In the genomic region with DNA sequence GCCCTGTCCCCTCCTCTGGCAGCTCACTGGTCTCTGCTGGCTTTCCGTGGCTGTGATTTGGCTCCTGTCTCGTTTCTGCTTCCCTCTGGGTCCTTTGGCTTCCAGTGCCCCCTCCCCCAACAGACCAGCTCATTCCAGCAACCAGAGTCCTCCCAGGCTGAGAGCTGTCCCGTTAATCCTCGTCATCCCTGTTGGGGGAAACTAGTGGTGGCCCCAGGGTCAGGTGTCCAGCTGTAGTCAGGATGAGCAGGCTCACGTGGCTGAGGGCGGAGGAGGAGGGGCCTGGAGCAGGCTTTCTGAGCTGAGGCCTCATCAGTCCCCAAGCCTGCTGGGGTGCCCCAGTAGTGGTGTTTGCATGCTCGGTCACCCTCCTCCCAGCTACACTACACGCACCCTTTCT, we compare ENCODE assay signal across 1 cellular context.
TF ChIP-seq lines count a peak whose summit lies in the region.

No MANE protein-coding gene starts in this region.

TF ChIP-seq in HepG2, 621 proteins besides CTCF, POLR2A, EP300 and RAD21 (continued from another document):
- TF ChIP-seq PAXIP1 (CRISPR knock-in tag; conservative IDR thresholded peaks at IDR 0.05) (peak; percentile 49; the same call in 1 of the 2 replicates), ZNF331 (CRISPR knock-in tag; IDR thresholded peaks at IDR 0.05) (peak; percentile 62), NONO (IDR thresholded peaks at IDR 0.05) (no peak), NONO (CRISPR knock-in tag; conservative IDR thresholded peaks at IDR 0.05) (0 out of 2 replicates have a peak, but pooled peaks have one; percentile 27), ZBTB38 (CRISPR knock-in tag; IDR thresholded peaks at IDR 0.05) (0 out of 2 replicates have a peak, but pooled peaks have one; percentile 16), MTF1 (CRISPR knock-in tag; IDR thresholded peaks at IDR 0.05) (no peak), ZNF446 (CRISPR knock-in tag; IDR thresholded peaks at IDR 0.05) (no peak), FUBP1 (CRISPR knock-in tag; IDR thresholded peaks at IDR 0.05; ENCODE audit: borderline replicate concordance) (no peak), JDP2 (CRISPR knock-in tag; IDR thresholded peaks at IDR 0.05; ENCODE audit: borderline replicate concordance) (no peak), ZSCAN31 (CRISPR knock-in tag; IDR thresholded peaks at IDR 0.05; ENCODE audit: low read depth) (no peak), CHD2 (IDR thresholded peaks at IDR 0.05; ENCODE audit: low read depth, low read length) (no peak), SMARCE1 (IDR thresholded peaks at IDR 0.05; ENCODE audit: borderline replicate concordance) (no peak), ZNF205 (CRISPR knock-in tag; IDR thresholded peaks at IDR 0.05) (0 out of 2 replicates have a peak, but pooled peaks have one; percentile 54), NFAT5 (CRISPR knock-in tag; IDR thresholded peaks at IDR 0.05) (no peak), MYC (CRISPR knock-in tag; IDR thresholded peaks at IDR 0.05; ENCODE audit: borderline replicate concordance) (peak; percentile 66; the same call in 1 of the 2 replicates), ZNF552 (CRISPR knock-in tag; IDR thresholded peaks at IDR 0.05; ENCODE audit: borderline replicate concordance) (no peak), TBX2 (CRISPR knock-in tag; IDR thresholded peaks at IDR 0.05; ENCODE audit: borderline replicate concordance) (peak; percentile 39; the same call in 1 of the 2 replicates), ERF (CRISPR knock-in tag; IDR thresholded peaks at IDR 0.05) (0 out of 2 replicates have a peak, but pooled peaks have one; percentile 55), ARHGAP35 (CRISPR knock-in tag; IDR thresholded peaks at IDR 0.05; ENCODE audit: borderline replicate concordance) (no peak)
- TF ChIP-seq, protein P1, sequence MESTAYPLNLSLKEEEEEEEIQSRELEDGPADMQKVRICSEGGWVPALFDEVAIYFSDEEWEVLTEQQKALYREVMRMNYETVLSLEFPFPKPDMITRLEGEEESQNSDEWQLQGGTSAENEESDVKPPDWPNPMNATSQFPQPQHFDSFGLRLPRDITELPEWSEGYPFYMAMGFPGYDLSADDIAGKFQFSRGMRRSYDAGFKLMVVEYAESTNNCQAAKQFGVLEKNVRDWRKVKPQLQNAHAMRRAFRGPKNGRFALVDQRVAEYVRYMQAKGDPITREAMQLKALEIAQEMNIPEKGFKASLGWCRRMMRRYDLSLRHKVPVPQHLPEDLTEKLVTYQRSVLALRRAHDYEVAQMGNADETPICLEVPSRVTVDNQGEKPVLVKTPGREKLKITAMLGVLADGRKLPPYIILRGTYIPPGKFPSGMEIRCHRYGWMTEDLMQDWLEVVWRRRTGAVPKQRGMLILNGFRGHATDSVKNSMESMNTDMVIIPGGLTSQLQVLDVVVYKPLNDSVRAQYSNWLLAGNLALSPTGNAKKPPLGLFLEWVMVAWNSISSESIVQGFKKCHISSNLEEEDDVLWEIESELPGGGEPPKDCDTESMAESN (CRISPR knock-in tag; conservative IDR thresholded peaks at IDR 0.05), result no peak
- TF ChIP-seq, protein P2, sequence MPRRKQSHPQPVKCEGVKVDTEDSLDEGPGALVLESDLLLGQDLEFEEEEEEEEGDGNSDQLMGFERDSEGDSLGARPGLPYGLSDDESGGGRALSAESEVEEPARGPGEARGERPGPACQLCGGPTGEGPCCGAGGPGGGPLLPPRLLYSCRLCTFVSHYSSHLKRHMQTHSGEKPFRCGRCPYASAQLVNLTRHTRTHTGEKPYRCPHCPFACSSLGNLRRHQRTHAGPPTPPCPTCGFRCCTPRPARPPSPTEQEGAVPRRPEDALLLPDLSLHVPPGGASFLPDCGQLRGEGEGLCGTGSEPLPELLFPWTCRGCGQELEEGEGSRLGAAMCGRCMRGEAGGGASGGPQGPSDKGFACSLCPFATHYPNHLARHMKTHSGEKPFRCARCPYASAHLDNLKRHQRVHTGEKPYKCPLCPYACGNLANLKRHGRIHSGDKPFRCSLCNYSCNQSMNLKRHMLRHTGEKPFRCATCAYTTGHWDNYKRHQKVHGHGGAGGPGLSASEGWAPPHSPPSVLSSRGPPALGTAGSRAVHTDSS (CRISPR knock-in tag; conservative IDR thresholded peaks at IDR 0.05), result no peak
- TF ChIP-seq, protein P3, sequence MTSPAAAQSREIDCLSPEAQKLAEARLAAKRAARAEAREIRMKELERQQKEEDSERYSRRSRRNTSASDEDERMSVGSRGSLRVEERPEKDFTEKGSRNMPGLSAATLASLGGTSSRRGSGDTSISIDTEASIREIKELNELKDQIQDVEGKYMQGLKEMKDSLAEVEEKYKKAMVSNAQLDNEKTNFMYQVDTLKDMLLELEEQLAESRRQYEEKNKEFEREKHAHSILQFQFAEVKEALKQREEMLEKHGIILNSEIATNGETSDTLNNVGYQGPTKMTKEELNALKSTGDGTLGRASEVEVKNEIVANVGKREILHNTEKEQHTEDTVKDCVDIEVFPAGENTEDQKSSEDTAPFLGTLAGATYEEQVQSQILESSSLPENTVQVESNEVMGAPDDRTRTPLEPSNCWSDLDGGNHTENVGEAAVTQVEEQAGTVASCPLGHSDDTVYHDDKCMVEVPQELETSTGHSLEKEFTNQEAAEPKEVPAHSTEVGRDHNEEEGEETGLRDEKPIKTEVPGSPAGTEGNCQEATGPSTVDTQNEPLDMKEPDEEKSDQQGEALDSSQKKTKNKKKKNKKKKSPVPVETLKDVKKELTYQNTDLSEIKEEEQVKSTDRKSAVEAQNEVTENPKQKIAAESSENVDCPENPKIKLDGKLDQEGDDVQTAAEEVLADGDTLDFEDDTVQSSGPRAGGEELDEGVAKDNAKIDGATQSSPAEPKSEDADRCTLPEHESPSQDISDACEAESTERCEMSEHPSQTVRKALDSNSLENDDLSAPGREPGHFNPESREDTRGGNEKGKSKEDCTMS (CRISPR knock-in tag; conservative IDR thresholded peaks at IDR 0.05), result no peak
- TF ChIP-seq, protein P4, sequence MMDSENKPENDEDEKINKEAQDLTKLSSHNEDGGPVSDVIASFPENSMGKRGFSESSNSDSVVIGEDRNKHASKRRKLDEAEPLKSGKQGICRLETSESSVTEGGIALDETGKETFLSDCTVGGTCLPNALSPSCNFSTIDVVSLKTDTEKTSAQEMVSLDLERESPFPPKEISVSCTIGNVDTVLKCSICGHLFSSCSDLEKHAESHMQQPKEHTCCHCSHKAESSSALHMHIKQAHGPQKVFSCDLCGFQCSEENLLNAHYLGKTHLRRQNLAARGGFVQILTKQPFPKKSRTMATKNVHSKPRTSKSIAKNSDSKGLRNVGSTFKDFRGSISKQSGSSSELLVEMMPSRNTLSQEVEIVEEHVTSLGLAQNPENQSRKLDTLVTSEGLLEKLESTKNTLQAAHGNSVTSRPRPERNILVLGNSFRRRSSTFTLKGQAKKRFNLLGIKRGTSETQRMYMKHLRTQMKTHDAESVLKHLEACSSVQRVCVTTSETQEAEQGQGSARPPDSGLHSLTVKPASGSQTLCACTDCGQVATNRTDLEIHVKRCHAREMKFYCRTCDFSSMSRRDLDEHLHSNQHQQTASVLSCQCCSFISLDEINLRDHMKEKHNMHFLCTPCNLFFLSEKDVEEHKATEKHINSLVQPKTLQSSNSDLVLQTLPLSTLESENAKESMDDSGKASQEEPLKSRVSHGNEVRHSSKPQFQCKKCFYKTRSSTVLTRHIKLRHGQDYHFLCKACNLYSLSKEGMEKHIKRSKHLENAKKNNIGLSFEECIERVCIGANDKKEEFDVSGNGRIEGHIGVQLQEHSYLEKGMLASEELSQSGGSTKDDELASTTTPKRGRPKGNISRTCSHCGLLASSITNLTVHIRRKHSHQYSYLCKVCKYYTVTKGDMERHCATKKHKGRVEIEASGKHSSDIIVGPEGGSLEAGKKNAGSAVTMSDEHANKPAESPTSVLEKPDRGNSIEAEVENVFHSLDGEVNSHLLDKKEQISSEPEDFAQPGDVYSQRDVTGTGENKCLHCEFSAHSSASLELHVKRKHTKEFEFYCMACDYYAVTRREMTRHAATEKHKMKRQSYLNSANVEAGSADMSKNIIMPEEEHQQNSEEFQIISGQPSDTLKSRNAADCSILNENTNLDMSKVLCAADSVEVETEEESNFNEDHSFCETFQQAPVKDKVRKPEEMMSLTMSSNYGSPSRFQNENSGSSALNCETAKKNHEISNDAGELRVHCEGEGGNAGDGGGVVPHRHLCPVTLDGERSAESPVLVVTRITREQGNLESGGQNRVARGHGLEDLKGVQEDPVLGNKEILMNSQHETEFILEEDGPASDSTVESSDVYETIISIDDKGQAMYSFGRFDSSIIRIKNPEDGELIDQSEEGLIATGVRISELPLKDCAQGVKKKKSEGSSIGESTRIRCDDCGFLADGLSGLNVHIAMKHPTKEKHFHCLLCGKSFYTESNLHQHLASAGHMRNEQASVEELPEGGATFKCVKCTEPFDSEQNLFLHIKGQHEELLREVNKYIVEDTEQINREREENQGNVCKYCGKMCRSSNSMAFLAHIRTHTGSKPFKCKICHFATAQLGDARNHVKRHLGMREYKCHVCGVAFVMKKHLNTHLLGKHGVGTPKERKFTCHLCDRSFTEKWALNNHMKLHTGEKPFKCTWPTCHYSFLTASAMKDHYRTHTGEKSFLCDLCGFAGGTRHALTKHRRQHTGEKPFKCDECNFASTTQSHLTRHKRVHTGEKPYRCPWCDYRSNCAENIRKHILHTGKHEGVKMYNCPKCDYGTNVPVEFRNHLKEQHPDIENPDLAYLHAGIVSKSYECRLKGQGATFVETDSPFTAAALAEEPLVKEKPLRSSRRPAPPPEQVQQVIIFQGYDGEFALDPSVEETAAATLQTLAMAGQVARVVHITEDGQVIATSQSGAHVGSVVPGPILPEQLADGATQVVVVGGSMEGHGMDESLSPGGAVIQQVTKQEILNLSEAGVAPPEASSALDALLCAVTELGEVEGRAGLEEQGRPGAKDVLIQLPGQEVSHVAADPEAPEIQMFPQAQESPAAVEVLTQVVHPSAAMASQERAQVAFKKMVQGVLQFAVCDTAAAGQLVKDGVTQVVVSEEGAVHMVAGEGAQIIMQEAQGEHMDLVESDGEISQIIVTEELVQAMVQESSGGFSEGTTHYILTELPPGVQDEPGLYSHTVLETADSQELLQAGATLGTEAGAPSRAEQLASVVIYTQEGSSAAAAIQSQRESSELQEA (CRISPR knock-in tag; IDR thresholded peaks at IDR 0.05; ENCODE audit: not compliant biosample characterization), result no peak
